Comparison of ENCODE assay signal across 13 cellular contexts in the genomic region with DNA sequence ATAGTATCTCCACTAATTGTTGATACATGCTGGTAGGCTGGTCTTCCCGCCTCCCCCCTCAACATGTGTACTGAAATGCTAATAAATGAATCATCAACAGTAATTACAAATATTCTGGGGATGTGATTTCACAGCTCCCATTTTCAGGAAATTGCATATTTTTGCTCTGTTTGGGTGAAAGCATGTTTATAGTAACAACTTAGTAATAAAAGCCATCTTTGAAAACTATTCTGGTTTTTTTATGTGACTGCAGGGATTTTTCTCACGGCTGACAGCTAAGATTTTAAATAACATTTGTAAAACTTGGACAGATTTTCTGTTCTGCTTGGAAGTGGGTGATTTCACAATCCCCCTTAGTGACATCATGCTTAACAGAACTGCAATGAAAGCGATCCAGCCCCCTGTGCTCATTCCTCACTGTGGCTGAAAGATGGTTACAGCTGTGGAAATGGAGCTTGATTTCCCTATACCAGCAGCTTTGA. TPM values are rescaled to one million over a fixed set of nuclear protein-coding genes. Genes with fewer than 3 reads are reported as not detected.
DNase-seq lines count a peak whose midpoint lies in the region; ATAC-seq and TF ChIP-seq lines count a peak whose summit lies in the region.
"Had no signal": no experiment of that assay in that cellular context is flagged by ENCODE, and none has a peak within 500 bp of the region (broad histone marks: within the 10 kb centered on the region; RNA-seq: fewer than 3 reads in every experiment).

No MANE protein-coding gene starts in this region.

- H3K36me3 ChIP-seq in fibroblast of lung (ENCODE audit: control insufficient read depth, insufficient read depth, low read length), result no peaks in the 10 kb centered on the region

- H3K27ac ChIP-seq in fibroblast of lung (ENCODE audit: insufficient read depth, low read length), result no peak overlapping the region

- in situ Hi-C loops in SK-MEL-5 (cut with HindIII; ENCODE audit: low pct_unique_long_range_greater_than_20kb, low sequenced_read_pairs), result no loop called here

- peak; percentile 61 for DNase-seq in AG20443 (ENCODE audit: low spot score)
- DNase-seq in SK-MEL-5 (ENCODE audit: low read depth, low spot score), result peak; percentile 19
- DNase-seq in fibroblast of lung (ENCODE audit: low read depth in 2 of 2), result peak; percentile 76 to 96
- no peak for DNase-seq in globus pallidus (ENCODE audit: low spot score)
- DNase-seq in HPDE6-E6E7 (ENCODE audit: extremely low spot score), result no peak
- no peak for DNase-seq in epidermal melanocyte (ENCODE audit: insufficient read length, low spot score)
- DNase-seq: activated CD4-positive, alpha-beta memory T cell treated with anti-CD3 and anti-CD28 coated beads for 36 hours; CD8-positive, alpha-beta memory T cell; NCI-H1694; SHP77 treated with DMSO at 0.1 percent for 48 hours had no signal

- no peak for ATAC-seq in HG03520 (IDR thresholded peaks at IDR 0.05; ENCODE audit: unreplicated experiment)

- H3K27ac Mint-ChIP-seq in nephron, result peak overlapping the region; percentile 20 to 69 (median 65)
- H3K27ac Mint-ChIP-seq: activated CD4-positive, alpha-beta memory T cell treated with anti-CD3 and anti-CD28 coated beads for 36 hours; CD8-positive, alpha-beta memory T cell had no signal

- no peaks in the 10 kb centered on the region for H3K27me3 Mint-ChIP-seq in nephron (ENCODE audit: low read depth)

- no peak overlapping the region for H2AFZ ChIP-seq in fibroblast of lung (ENCODE audit: low read length)

- peaks cover 2% of the 10 kb centered on the region for H3K4me1 ChIP-seq in fibroblast of lung (ENCODE audit: control insufficient read depth, extremely low read depth, insufficient read depth, low read length)

- no peaks in the 10 kb centered on the region for H3K9me3 Mint-ChIP-seq in nephron
- H3K9me3 Mint-ChIP-seq: activated CD4-positive, alpha-beta memory T cell treated with anti-CD3 and anti-CD28 coated beads for 36 hours; central memory CD8-positive, alpha-beta T cell had no signal

- no peaks in the 10 kb centered on the region for H3K36me3 Mint-ChIP-seq in nephron (ENCODE audit: low read depth)
- H3K36me3 Mint-ChIP-seq: activated CD4-positive, alpha-beta memory T cell treated with anti-CD3 and anti-CD28 coated beads for 36 hours; CD8-positive, alpha-beta memory T cell had no signal

- H3K4me2 ChIP-seq in fibroblast of lung (ENCODE audit: extremely low read depth, insufficient read depth, low read length), result no peak overlapping the region

- H3K27me3 ChIP-seq in fibroblast of lung (ENCODE audit: control insufficient read depth, insufficient read depth, low read length), result no peaks in the 10 kb centered on the region

- no peaks in the 10 kb centered on the region for H3K79me2 ChIP-seq in fibroblast of lung (ENCODE audit: control insufficient read depth, insufficient read depth, low read length)

- peaks cover 36% of the 10 kb centered on the region for H3K4me1 Mint-ChIP-seq in nephron
- H3K4me1 Mint-ChIP-seq: CD8-positive, alpha-beta memory T cell; central memory CD8-positive, alpha-beta T cell had no signal

- H3K9me3 ChIP-seq in fibroblast of lung (ENCODE audit: control insufficient read depth, insufficient read depth, low read depth, low read length), result no peaks in the 10 kb centered on the region

- no peak overlapping the region for H3K4me3 ChIP-seq in fibroblast of lung (replicated peaks in 1 of 4; ENCODE audit: control extremely low read depth in 1 of 4, insufficient read depth in 1 of 4, low read depth in 3 of 4, low read length in 4 of 4)

- no peaks in the 10 kb centered on the region for H4K20me1 ChIP-seq in fibroblast of lung (ENCODE audit: control insufficient read depth, extremely low read depth, insufficient read depth, low read length)

- no peak for TF ChIP-seq CTCF in fibroblast of lung (conservative IDR thresholded peaks at IDR 0.05 in 1 of 2, IDR thresholded peaks at IDR 0.05 in 1 of 2; ENCODE audit: low read depth in 1 of 2, low read length in 2 of 2)
- no peak for TF ChIP-seq CTCF in nephron (IDR thresholded peaks at IDR 0.05; ENCODE audit: unreplicated experiment in 3 of 3)

- H3K9ac ChIP-seq in fibroblast of lung (ENCODE audit: insufficient read depth, low read length), result no peak overlapping the region

- no peak overlapping the region for H3K4me3 Mint-ChIP-seq in nephron
- H3K4me3 Mint-ChIP-seq: activated CD4-positive, alpha-beta memory T cell treated with anti-CD3 and anti-CD28 coated beads for 36 hours; CD8-positive, alpha-beta memory T cell; central memory CD8-positive, alpha-beta T cell had no signal

RNA-seq across cellular contexts. Expression of a gene that starts 25.6 kb away (rescaled TPM):
- 90.7 and 97.9 TPM in 2 replicates for total RNA-seq in SK-MEL-5 (2014; rRNA removed; shearing (Covaris generic))
- 36.7 and 49.1 TPM in 2 replicates for polyA plus RNA-seq in SK-MEL-5 (2015; cell fraction: cytosol; rRNA removed)
- polyA plus RNA-seq in SK-MEL-5 (2015; cell fraction: nucleus; rRNA removed), result 28.6 and 39.8 TPM in 2 replicates
- 1.0 and 2.8 TPM in 2 replicates for total RNA-seq in fibroblast of lung
- polyA plus RNA-seq in fibroblast of lung, result 0.87 and 1.4 TPM in 2 replicates
- polyA plus RNA-seq in fibroblast of lung (2012), result 0.95 and 1.5 TPM in 2 replicates
- 12.0 and 13.0 TPM in 2 replicates for polyA minus RNA-seq in fibroblast of lung (ENCODE audit: low replicate concordance)

Comparison
In these comparisons a context has a peak if more than half of its experiments do, and no peak if none do; other contexts are left out.
1. DNase-seq: peak in AG20443 (single experiment), SK-MEL-5 (single experiment) and fibroblast of lung (2 of 2); none in globus pallidus (single experiment), HPDE6-E6E7 (single experiment) and epidermal melanocyte (single experiment).
2. RNA of a gene that starts 25.6 kb away (total RNA-seq): 90.7 to 97.9 TPM in SK-MEL-5; 1.0 to 2.8 TPM in fibroblast of lung; every median in the first group is over 10 times any median in the second.